ENCODE assay signal across 8 cellular contexts in genomic region chr14:35355981-35356839, GRCh38. TPM values are rescaled to one million over a fixed set of nuclear protein-coding genes. Genes with fewer than 3 reads are reported as not detected.
A peak's percentile ranks its signal among the peaks of the same experiment; 100 is the strongest.
DNase-seq lines count a peak whose midpoint lies in the region; ATAC-seq and TF ChIP-seq lines count a peak whose summit lies in the region.

No MANE protein-coding gene starts in this region.

- no peaks in the 10 kb centered on the region for H3K9me3 ChIP-seq in osteoblast (ENCODE audit: low read depth, low read length)

- peak overlapping the region; percentile 4 for H3K27ac ChIP-seq in osteoblast (ENCODE audit: low read depth, low read length)

- H3K4me2 ChIP-seq in osteoblast (ENCODE audit: insufficient read depth, low read length): peak overlapping the region; percentile 1

- no peak for TF ChIP-seq CTCF in GM10248 (IDR thresholded peaks at IDR 0.05; ENCODE audit: control extremely low read depth, extremely low read depth, low read depth, missing control alignments)
- TF ChIP-seq CTCF in osteoblast (IDR thresholded peaks at IDR 0.05; ENCODE audit: extremely low read depth, low read depth, low read length): no peak

- no peaks in the 10 kb centered on the region for H3K27me3 ChIP-seq in osteoblast (ENCODE audit: insufficient read depth, low read length)

- POLR2A ChIA-PET in GM10248 (lab: Yijun Ruan, JAX): interaction anchor here (1.0 kb wide), 1 partner anchor 48 kb away, joined by 3 read pairs; no protein-coding TSS in a partner anchor

- no peaks in the 10 kb centered on the region for H4K20me1 ChIP-seq in osteoblast (ENCODE audit: insufficient read depth, low read length)

- peaks cover 6% of the 10 kb centered on the region for H3K4me1 ChIP-seq in osteoblast (ENCODE audit: insufficient read depth, low read length)

- H3K4me3 ChIP-seq in osteoblast (ENCODE audit: insufficient read depth, low read length): no peak overlapping the region

- H2AFZ ChIP-seq in osteoblast (ENCODE audit: low read length): no peak overlapping the region

- DNase-seq in GM10248 (ENCODE audit: extremely low spot score) (peak; percentile 48), HT-29 (ENCODE audit: low spot score) (peak; percentile 75), astrocyte of the hippocampus (ENCODE audit: low read depth, low spot score) (peak; percentile 73), osteoblast (ENCODE audit: insufficient read length, low spot score, missing footprints) (no peak), dermis blood vessel endothelial cell (no peak), hippocampal formation (lab: John Stamatoyannopoulos, UW) (no peak)

- ATAC-seq in HG03025 (IDR thresholded peaks at IDR 0.05; ENCODE audit: low FRiP score, unreplicated experiment) (no peak), HG03280 (IDR thresholded peaks at IDR 0.05; ENCODE audit: unreplicated experiment) (no peak)

- CTCF ChIA-PET in GM10248 (lab: Yijun Ruan, JAX): interaction anchor here (0.9 to 1.6 kb wide), 4 partner anchors 9 to 48 kb away, joined by 3 read pairs; no protein-coding TSS in a partner anchor

- H3K79me2 ChIP-seq in osteoblast (ENCODE audit: insufficient read depth, low read length): no peaks in the 10 kb centered on the region

- H3K36me3 ChIP-seq in osteoblast (ENCODE audit: insufficient read depth, low read length): no peaks in the 10 kb centered on the region

RNA-seq across cellular contexts. Expression of gene NFKBIA, which starts 48.3 kb away (rescaled TPM):
- total RNA-seq in HT-29 (2014; rRNA removed; shearing (Covaris generic)): 116 and 137 TPM in 2 replicates
- total RNA-seq in osteoblast (43.6 and 51.0 TPM in 2 replicates), dermis blood vessel endothelial cell (138 and 262 TPM in 2 replicates)

Comparison
In these comparisons a context has a peak if more than half of its experiments do, and no peak if none do; other contexts are left out.
1. DNase-seq: peak in GM10248 (single experiment), HT-29 (single experiment) and astrocyte of the hippocampus (single experiment); none in osteoblast (single experiment), dermis blood vessel endothelial cell (single experiment) and hippocampal formation (0 of 2).